ENCODE assay signal across 8 cellular contexts in the genomic region with DNA sequence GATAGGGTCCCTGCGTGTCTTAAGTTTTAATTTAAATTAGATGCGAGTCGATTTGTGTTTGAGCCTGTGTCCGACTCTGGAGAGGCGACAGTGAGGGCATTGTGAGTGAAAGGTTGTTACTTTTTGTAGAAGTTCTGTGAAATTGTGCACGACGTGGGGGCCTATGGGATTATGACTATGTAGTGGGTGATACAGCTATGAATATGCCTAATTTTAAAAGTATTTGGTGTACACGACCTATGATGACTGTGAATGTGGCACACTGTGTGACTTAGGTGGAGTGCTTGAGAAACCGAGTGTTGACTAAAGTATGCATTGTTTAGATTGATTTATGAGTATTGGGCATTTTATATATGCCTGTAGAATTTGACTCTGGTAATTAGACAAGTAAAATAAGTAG. TPM values are rescaled to one million over a fixed set of nuclear protein-coding genes. Genes with fewer than 3 reads are reported as not detected.
DNase-seq lines count a peak whose midpoint lies in the region; ATAC-seq and TF ChIP-seq lines count a peak whose summit lies in the region.

No MANE protein-coding gene starts in this region.

- H2BK20ac ChIP-seq in IMR-90 (ENCODE audit: low read depth, low read length): no peak overlapping the region

- peak overlapping the region; percentile 34; the same call in 1 of the 2 replicates for H3K23ac ChIP-seq in IMR-90 (ENCODE audit: low read depth, low read length)

- no peaks in the 10 kb centered on the region for H3K9me1 ChIP-seq in IMR-90 (ENCODE audit: insufficient read depth, low read length)

- in situ Hi-C loops in IMR-90 (cut with MboI; ENCODE audit: low sequenced_read_pairs): no loop called here

- POLR2A ChIA-PET in IMR-90 (lab: Charles Lee; ENCODE audit: unreplicated experiment): no interaction called here
- POLR2A ChIA-PET in naive thymus-derived CD4-positive, alpha-beta T cell (lab: Charles Lee): interaction anchor here (1.5 to 1.8 kb wide), 2 partner anchors 83 to 161 kb away, joined by 3 to 9 read pairs; a partner anchor contains a TSS

- peak overlapping the region; percentile 79 for H3K4me2 ChIP-seq in IMR-90 (ENCODE audit: low read depth, low read length)

- ATAC-seq in IMR-90 (ENCODE audit: low read depth) (no peak), HG02678 (IDR thresholded peaks at IDR 0.05; ENCODE audit: unreplicated experiment) (no peak), GM18868 (IDR thresholded peaks at IDR 0.05; ENCODE audit: unreplicated experiment) (no peak)
- no peak for ATAC-seq in naive thymus-derived CD4-positive, alpha-beta T cell

- H2BK15ac ChIP-seq in IMR-90 (ENCODE audit: low read depth, low read length): no peak overlapping the region

- CTCF ChIA-PET in IMR-90 (lab: Yijun Ruan, JAX): no interaction called here
- CTCF ChIA-PET in naive thymus-derived CD4-positive, alpha-beta T cell (lab: Charles Lee): no interaction called here

- no TSS peak for BruUV-seq in IMR-90 (replicated peaks; lab: Mats Ljungman, UMichigan)

- no peak for TF ChIP-seq POLR2A in IMR-90 (IDR thresholded peaks at IDR 0.05; ENCODE audit: low read depth, low read length)

- intact Hi-C loops in IMR-90 (cut with micrococcal nuclease): no loop called here
- intact Hi-C loops in naive thymus-derived CD4-positive, alpha-beta T cell (cut with micrococcal nuclease): loop anchor here (5.0 to 10.0 kb wide), 9 partner anchors 149 to 1219 kb away; a partner anchor contains a TSS

- peak overlapping the region; percentile 67; the same call in 1 of the 2 replicates for H3K4ac ChIP-seq in IMR-90 (ENCODE audit: low read depth, low read length)

- WGBS in IMR-90 (ENCODE audit: extremely low coverage in 2 of 2, insufficient read length in 1 of 2), 2 experiments: 8% methylated on average over 9 of the region's 9 CpGs; no CpG with 5 or more reads in 1 of the 2 experiments

- peak overlapping the region; percentile 93 for H2AFZ ChIP-seq in IMR-90 (replicated peaks; ENCODE audit: low read length, poor library complexity)

- peak overlapping the region; percentile 94 to 100 (median 98) for H3K4me3 Mint-ChIP-seq in naive thymus-derived CD4-positive, alpha-beta T cell

- peaks cover 26% of the 10 kb centered on the region for H3K36me3 ChIP-seq in IMR-90 (ENCODE audit: control insufficient read depth, insufficient read depth, low read length)
- H3K36me3 ChIP-seq in naive thymus-derived CD4-positive, alpha-beta T cell (ENCODE audit: control insufficient read depth in 2 of 3, insufficient read depth in 3 of 3, low read length in 3 of 3): peaks cover 0 to 46% (median 7%) of the 10 kb centered on the region in 3 experiments

- H3K36me3 Mint-ChIP-seq in naive thymus-derived CD4-positive, alpha-beta T cell: peaks cover 29 to 78% (median 67%) of the 10 kb centered on the region in 5 donors

- no peak for DNase-seq in AG09309 (ENCODE audit: low read depth)
- no peak for DNase-seq in IMR-90
- no peak for DNase-seq in choroid plexus epithelial cell (ENCODE audit: low read depth)
- no peak for DNase-seq in naive thymus-derived CD4-positive, alpha-beta T cell
- no peak for DNase-seq in NCI-H2029 treated with DMSO at 0.1 percent for 48 hours (lab: John Stamatoyannopoulos, UW)
- DNase-seq in NCI-H187 (lab: John Stamatoyannopoulos, UW): no peak

- no peak for TF ChIP-seq RAD21 in IMR-90 (IDR thresholded peaks at IDR 0.05; ENCODE audit: low read length)

- no peak overlapping the region for H4K91ac ChIP-seq in IMR-90 (ENCODE audit: insufficient read depth, low read depth, low read length)

- H3K4me1 Mint-ChIP-seq in naive thymus-derived CD4-positive, alpha-beta T cell: peaks cover 26 to 49% (median 40%) of the 10 kb centered on the region in 7 donors

- peaks cover 0 to 5% (median 0%) of the 10 kb centered on the region in 5 donors for H3K27me3 Mint-ChIP-seq in naive thymus-derived CD4-positive, alpha-beta T cell

- H2AK9ac ChIP-seq in IMR-90 (replicated peaks; ENCODE audit: low read depth, low read length, poor library complexity): peak overlapping the region; percentile 13

- no peak overlapping the region for H2BK120ac ChIP-seq in IMR-90 (ENCODE audit: low read depth, low read length)

- no peak for TF ChIP-seq CTCF in AG09309 (IDR thresholded peaks at IDR 0.05; ENCODE audit: control insufficient read depth, insufficient read depth, low read depth, low read length, missing control alignments)
- TF ChIP-seq CTCF in IMR-90 (conservative IDR thresholded peaks at IDR 0.05; ENCODE audit: low read depth, low read length): no peak
- no peak for TF ChIP-seq CTCF in choroid plexus epithelial cell (conservative IDR thresholded peaks at IDR 0.05; ENCODE audit: low read depth, low read length)

- H2AK5ac ChIP-seq in IMR-90 (ENCODE audit: low read depth, low read length): peak overlapping the region; percentile 8; the same call in 1 of the 2 replicates

- no peaks in the 10 kb centered on the region for H3K4me1 ChIP-seq in IMR-90 (ENCODE audit: control insufficient read depth, insufficient read depth, low read length)
- peaks cover 13 to 22% of the 10 kb centered on the region in 2 donors for H3K4me1 ChIP-seq in naive thymus-derived CD4-positive, alpha-beta T cell (ENCODE audit: control insufficient read depth in 2 of 2, insufficient read depth in 2 of 2, low read length in 2 of 2)

- peak overlapping the region; percentile 78 for H3K14ac ChIP-seq in IMR-90 (replicated peaks; ENCODE audit: low read depth, low read length)

- H4K20me1 ChIP-seq in IMR-90 (ENCODE audit: insufficient read depth, low read length): no peaks in the 10 kb centered on the region

- no peak overlapping the region for H3K18ac ChIP-seq in IMR-90 (ENCODE audit: low read depth, low read length)

- H4K5ac ChIP-seq in IMR-90 (ENCODE audit: low read depth, low read length): no peak overlapping the region

- H3K27me3 ChIP-seq in IMR-90 (ENCODE audit: control insufficient read depth, insufficient read depth, low read length): no peaks in the 10 kb centered on the region
- H3K27me3 ChIP-seq in naive thymus-derived CD4-positive, alpha-beta T cell (ENCODE audit: control insufficient read depth in 2 of 2, insufficient read depth in 2 of 2, low read length in 2 of 2): no peaks in the 10 kb centered on the region

- peak overlapping the region; percentile 100 for H3K4me3 ChIP-seq in AG09309 (ENCODE audit: control insufficient read depth, low read depth, low read length)
- peak overlapping the region; percentile 86 for H3K4me3 ChIP-seq in IMR-90 (ENCODE audit: insufficient read depth, low read depth, low read length)
- peak overlapping the region; percentile 87 for H3K4me3 ChIP-seq in choroid plexus epithelial cell (ENCODE audit: low read depth, low read length)
- H3K4me3 ChIP-seq in naive thymus-derived CD4-positive, alpha-beta T cell (ENCODE audit: low read length): peak overlapping the region; percentile 85

- H4K8ac ChIP-seq in IMR-90 (ENCODE audit: low read depth in 2 of 2, low read length in 2 of 2): peak overlapping the region; percentile 86 to 89; a peak in 3 of 4 replicates

- peaks cover 15% of the 10 kb centered on the region; the same call in 1 of the 2 replicates for H3K9me3 ChIP-seq in IMR-90 (ENCODE audit: control insufficient read depth, insufficient read depth, low read length)
- H3K9me3 ChIP-seq in naive thymus-derived CD4-positive, alpha-beta T cell (ENCODE audit: control insufficient read depth in 2 of 3, low read length in 3 of 3): peaks cover 0 to 14% (median 0%) of the 10 kb centered on the region in 3 experiments

- dilution Hi-C loops in IMR-90 (cut with HindIII; ENCODE audit: low sequenced_read_pairs, unreplicated experiment): no loop called here

- H3K27ac Mint-ChIP-seq in naive thymus-derived CD4-positive, alpha-beta T cell: peak overlapping the region; percentile 92 to 97 (median 95)

- peak overlapping the region; percentile 93 for H3K9ac ChIP-seq in IMR-90 (ENCODE audit: low read depth, low read length)

- H3K27ac ChIP-seq in IMR-90 (ENCODE audit: insufficient read depth, low read length): peak overlapping the region; percentile 75; the same call in 1 of the 2 replicates
- peak overlapping the region; percentile 86 for H3K27ac ChIP-seq in naive thymus-derived CD4-positive, alpha-beta T cell (ENCODE audit: low read depth, low read length)

- H3K56ac ChIP-seq in IMR-90 (ENCODE audit: extremely low read depth, insufficient read depth, low read length): no peak overlapping the region

- peaks cover 3 to 84% (median 29%) of the 10 kb centered on the region in 11 donors for H3K9me3 Mint-ChIP-seq in naive thymus-derived CD4-positive, alpha-beta T cell

- peak overlapping the region; percentile 41 for H2BK5ac ChIP-seq in IMR-90 (ENCODE audit: low read depth, low read length, poor library complexity, severe bottlenecking)

- H3K79me1 ChIP-seq in IMR-90 (ENCODE audit: low read depth in 1 of 2, low read length in 2 of 2): peaks cover 14 to 24% of the 10 kb centered on the region in 2 experiments

TF ChIP-seq in IMR-90, 13 proteins besides CTCF, POLR2A, EP300 and RAD21:
- no peak for TF ChIP-seq MXI1 (IDR thresholded peaks at IDR 0.05; ENCODE audit: borderline replicate concordance, low read depth, low read length)
- TF ChIP-seq MAZ (IDR thresholded peaks at IDR 0.05; ENCODE audit: borderline replicate concordance, low read depth, low read length): no peak
- no peak for TF ChIP-seq CHD1 (IDR thresholded peaks at IDR 0.05; ENCODE audit: low read depth, low read length)
- TF ChIP-seq NFE2L2 (IDR thresholded peaks at IDR 0.05; ENCODE audit: low read depth, low read length): no peak

RNA-seq across cellular contexts. Expression of a gene that starts 0.6 kb away (rescaled TPM):
- 5.3 and 6.1 TPM in 2 replicates for total RNA-seq in IMR-90 (2012; rRNA removed)
- polyA plus RNA-seq in IMR-90 (2012; rRNA removed): 3.4 and 3.8 TPM in 2 replicates
- polyA plus RNA-seq in IMR-90 (2012; cell fraction: cytosol; rRNA removed): 0.35 and 0.57 TPM in 2 replicates
- 0.61 and 10.0 TPM in 2 replicates for polyA plus RNA-seq in IMR-90 (2012; cell fraction: nucleus; rRNA removed; ENCODE audit: low replicate concordance)
- total RNA-seq in naive thymus-derived CD4-positive, alpha-beta T cell: 10 to 100 TPM in 2 of 5 experiments, 1 to 10 TPM in 3; 7.0 to 18.3 (median 9.3) TPM
- polyA plus RNA-seq in naive thymus-derived CD4-positive, alpha-beta T cell: 10 to 100 TPM in 1 of 2 donors, 1 to 10 TPM in 1; 9.5 to 10.9 TPM

RNA-seq across cellular contexts. Expression of a gene that starts 21.4 kb away (rescaled TPM):
- total RNA-seq in IMR-90 (2012; rRNA removed): 9.1 and 12.8 TPM in 2 replicates
- polyA plus RNA-seq in IMR-90 (2012; rRNA removed): 2.2 TPM in 2 replicates
- polyA plus RNA-seq in IMR-90 (2012; cell fraction: cytosol; rRNA removed): 0.43 and 0.95 TPM in 2 replicates
- polyA plus RNA-seq in IMR-90 (2012; cell fraction: nucleus; rRNA removed; ENCODE audit: low replicate concordance): 1.8 and 16.6 TPM in 2 replicates
- total RNA-seq in naive thymus-derived CD4-positive, alpha-beta T cell: 10 to 100 TPM in 3 of 5 experiments, 1 to 10 TPM in 2; 6.1 to 17.6 (median 10.9) TPM
- polyA plus RNA-seq in naive thymus-derived CD4-positive, alpha-beta T cell: 1 to 10 TPM; 4.0 to 4.6 TPM
